21 cellular contexts compared by ENCODE assay signal in the genomic region with DNA sequence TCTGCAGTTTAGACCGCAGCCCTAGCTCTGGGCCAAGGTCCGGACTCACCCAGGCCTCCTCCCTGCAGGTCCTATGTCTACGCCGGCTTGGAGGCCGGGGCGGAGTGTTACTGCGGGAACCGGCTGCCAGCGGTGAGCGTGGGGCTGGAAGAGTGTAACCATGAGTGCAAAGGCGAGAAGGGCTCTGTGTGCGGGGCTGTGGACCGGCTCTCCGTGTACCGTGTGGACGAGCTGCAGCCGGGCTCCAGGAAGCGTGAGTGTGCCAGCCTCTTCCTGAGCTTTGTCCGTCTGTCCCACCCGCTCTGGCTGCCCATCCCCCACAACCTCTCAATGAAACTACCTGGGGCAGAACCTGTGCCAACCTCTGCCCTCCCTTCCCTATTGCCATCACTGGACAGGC. TPM values are rescaled to one million over a fixed set of nuclear protein-coding genes. Genes with fewer than 3 reads are reported as not detected.
"Had no signal": no experiment of that assay in that cellular context is flagged by ENCODE, and none has a peak within 500 bp of the region (broad histone marks: within the 10 kb centered on the region; RNA-seq: fewer than 3 reads in every experiment).

No MANE protein-coding gene starts in this region.

- FAIRE-seq: endometrium, pancreas had no signal

- ATAC-seq: foreskin keratinocyte; left lung; natural killer cell; pancreas; right cardiac atrium; stimulated activated naive B cell treated with anti-CD40 and anti-IgM and Interleukin-4, amounts not matched to agents 10 μg/mL and 1 μg/mL and 100 μg/mL, for 72 hours had no signal

- H3K36me3 ChIP-seq: breast epithelium, left lung, neutrophil, pancreas had no signal

- DNase-seq: activated CD4-positive, alpha-beta T cell treated with anti-CD3 and anti-CD28 coated beads for 4 hours; activated CD4-positive, alpha-beta T cell treated with anti-CD3 and anti-CD28 coated beads, Interleukin-2, amount 50 U/mL, for 48 hours; activated CD4-positive, CD25-positive, alpha-beta regulatory T cell; activated naive CD4-positive, alpha-beta T cell treated with Interleukin-2 at 50 U/mL for 16 hours; activated naive CD8-positive, alpha-beta T cell treated with anti-CD3 and anti-CD28 coated beads for 36 hours; activated T-cell treated with anti-CD3 and anti-CD28 coated beads, Interleukin-2, amount 50 U/mL, for 48 hours; erythroblast; foreskin keratinocyte; left lung; natural killer cell; pancreas; right cardiac atrium; stimulated activated CD4-positive, alpha-beta T cell treated with anti-CD3 and anti-CD28 coated beads, Interleukin-15, amount 100 ng/mL, for 24 hours; stimulated activated naive B cell treated with anti-CD40 and anti-IgM and Interleukin-4, amounts not matched to agents 10 μg/mL and 1 μg/mL and 100 μg/mL, for 72 hours; T1000; trophoblast cell had no signal

- H3K4me1 ChIP-seq: breast epithelium, foreskin keratinocyte, left lung, pancreas had no signal

- H3K9me3 ChIP-seq: breast epithelium, left lung, neutrophil, pancreas had no signal

- H3K27ac ChIP-seq: breast epithelium, coronary artery, foreskin keratinocyte, left lung, neutrophil, pancreas, skin epidermis had no signal

- H3K4me3 ChIP-seq: breast epithelium, coronary artery, left lung, pancreas, skin epidermis had no signal

- H3K27me3 ChIP-seq: foreskin keratinocyte, left lung, neutrophil, pancreas had no signal

RNA-seq across cellular contexts. Expression of a gene that starts 20.1 kb away (rescaled TPM):
- total RNA-seq: foreskin keratinocyte had no signal
- polyA plus RNA-seq: foreskin keratinocyte had no signal
